In genomic region chr12:97452839-97453238, GRCh38 we compare ENCODE assay signal across 21 cellular contexts. TPM values are rescaled to one million over a fixed set of nuclear protein-coding genes. Genes with fewer than 3 reads are reported as not detected.
DNase-seq lines count a peak whose midpoint lies in the region; ATAC-seq lines count a peak whose summit lies in the region.
"Had no signal": no experiment of that assay in that cellular context is flagged by ENCODE, and none has a peak within 500 bp of the region (broad histone marks: within the 10 kb centered on the region; RNA-seq: fewer than 3 reads in every experiment).

No MANE protein-coding gene starts in this region.

- H2BK120ac ChIP-seq in mesenchymal stem cell (ENCODE audit: low read depth, low read length): no peak overlapping the region

- H3K79me1 ChIP-seq in mesenchymal stem cell (replicated peaks; ENCODE audit: low read length, poor library complexity, severe bottlenecking): no peaks in the 10 kb centered on the region

- no peak overlapping the region for H3K18ac ChIP-seq in mesenchymal stem cell (ENCODE audit: low read depth in 1 of 2, low read length in 2 of 2)

- H3K9me3 ChIP-seq in mesenchymal stem cell (ENCODE audit: control insufficient read depth, low read length): no peaks in the 10 kb centered on the region
- H3K9me3 ChIP-seq: left lung, pancreas, spleen had no signal

- no peak overlapping the region for H3K4me3 ChIP-seq in mesenchymal stem cell (ENCODE audit: insufficient read depth in 1 of 2, low read depth in 1 of 2, low read length in 2 of 2)
- H3K4me3 ChIP-seq: left lung, pancreas, spleen had no signal

- H3K27me3 Mint-ChIP-seq in activated naive CD8-positive, alpha-beta T cell treated with anti-CD3 and anti-CD28 coated beads, Interleukin-2, amount 50 U/mL, for 24 hours: peaks cover 4% of the 10 kb centered on the region
- H3K27me3 Mint-ChIP-seq: stimulated activated naive CD8-positive, alpha-beta T cell treated with anti-CD3 and anti-CD28 coated beads, Interleukin-15, amount 100 ng/mL, for 72 hours had no signal

- H3K4ac ChIP-seq in mesenchymal stem cell (ENCODE audit: low read depth in 1 of 2, low read length in 2 of 2): no peak overlapping the region

- no peak overlapping the region for H2BK12ac ChIP-seq in mesenchymal stem cell (ENCODE audit: low read length in 2 of 2)

- no peaks in the 10 kb centered on the region for H3K4me1 ChIP-seq in mesenchymal stem cell (ENCODE audit: control insufficient read depth, insufficient read depth, low read depth, low read length)
- H3K4me1 ChIP-seq: left lung, pancreas, spleen had no signal

- H2BK15ac ChIP-seq in mesenchymal stem cell (ENCODE audit: low read depth, poor library complexity, severe bottlenecking): no peak overlapping the region

- no peak for DNase-seq in sciatic nerve (ENCODE audit: low spot score)
- no peak for DNase-seq in stimulated activated CD4-positive, alpha-beta T cell treated with anti-CD3 and anti-CD28 coated beads, Interleukin-1b, Interleukin-23, amount 100 ng/mL, for 48 hours
- DNase-seq in mesenchymal stem cell: no peak
- DNase-seq in activated naive CD8-positive, alpha-beta T cell treated with anti-CD3 and anti-CD28 coated beads, Interleukin-2, amount 50 U/mL, for 24 hours: no peak
- DNase-seq: AML-193; amygdala; left lung; NCI-H146; NCI-H524; pancreas; spleen; stimulated activated naive CD8-positive, alpha-beta T cell treated with anti-CD3 and anti-CD28 coated beads, Interleukin-15, amount 100 ng/mL, for 72 hours had no signal

- no peaks in the 10 kb centered on the region for H3K36me3 ChIP-seq in mesenchymal stem cell (ENCODE audit: control insufficient read depth in 1 of 2, insufficient read depth in 2 of 2, low read depth in 1 of 2, low read length in 2 of 2)
- H3K36me3 ChIP-seq: left lung, pancreas, spleen had no signal

- H2AK5ac ChIP-seq in mesenchymal stem cell (ENCODE audit: low read length, severe bottlenecking): no peak overlapping the region

- ATAC-seq in GM18520 (IDR thresholded peaks at IDR 0.05; ENCODE audit: unreplicated experiment) (peak; percentile 31), GM21423 (IDR thresholded peaks at IDR 0.05; ENCODE audit: unreplicated experiment) (peak; percentile 60), HG02870 (IDR thresholded peaks at IDR 0.05; ENCODE audit: unreplicated experiment) (peak; percentile 60), HG03520 (IDR thresholded peaks at IDR 0.05; ENCODE audit: unreplicated experiment) (peak; percentile 60), sciatic nerve (no peak)
- ATAC-seq in activated naive CD8-positive, alpha-beta T cell treated with anti-CD3 and anti-CD28 coated beads, Interleukin-2, amount 50 U/mL, for 24 hours: no peak
- ATAC-seq: left lung; Panc1; pancreas; stimulated activated naive CD8-positive, alpha-beta T cell treated with anti-CD3 and anti-CD28 coated beads, Interleukin-15, amount 100 ng/mL, for 72 hours had no signal

- no peak overlapping the region for H4K91ac ChIP-seq in mesenchymal stem cell (ENCODE audit: low read length)

- H3K9me3 Mint-ChIP-seq in activated naive CD8-positive, alpha-beta T cell treated with anti-CD3 and anti-CD28 coated beads, Interleukin-2, amount 50 U/mL, for 24 hours: peaks cover 13% of the 10 kb centered on the region

- no peak overlapping the region for H3K14ac ChIP-seq in mesenchymal stem cell (ENCODE audit: low read length in 2 of 2)

- no peaks in the 10 kb centered on the region for H3K36me3 Mint-ChIP-seq in activated naive CD8-positive, alpha-beta T cell treated with anti-CD3 and anti-CD28 coated beads, Interleukin-2, amount 50 U/mL, for 24 hours (ENCODE audit: low read depth)

- no peak overlapping the region for H3K4me3 Mint-ChIP-seq in activated naive CD8-positive, alpha-beta T cell treated with anti-CD3 and anti-CD28 coated beads, Interleukin-2, amount 50 U/mL, for 24 hours
- H3K4me3 Mint-ChIP-seq: stimulated activated naive CD8-positive, alpha-beta T cell treated with anti-CD3 and anti-CD28 coated beads, Interleukin-15, amount 100 ng/mL, for 72 hours had no signal

- no peak overlapping the region for H3K4me2 ChIP-seq in mesenchymal stem cell (ENCODE audit: low read length, poor library complexity, severe bottlenecking)

- H3K23ac ChIP-seq in mesenchymal stem cell (ENCODE audit: low read length in 2 of 2): no peak overlapping the region

- no peak overlapping the region for H3K27ac Mint-ChIP-seq in activated naive CD8-positive, alpha-beta T cell treated with anti-CD3 and anti-CD28 coated beads, Interleukin-2, amount 50 U/mL, for 24 hours
- H3K27ac Mint-ChIP-seq: stimulated activated naive CD8-positive, alpha-beta T cell treated with anti-CD3 and anti-CD28 coated beads, Interleukin-15, amount 100 ng/mL, for 72 hours had no signal

- H3K9ac ChIP-seq in mesenchymal stem cell (ENCODE audit: low read length): no peak overlapping the region

- no peak overlapping the region for H3K27ac ChIP-seq in mesenchymal stem cell (ENCODE audit: low read length, poor library complexity, severe bottlenecking)
- H3K27ac ChIP-seq: left lung, pancreas, spleen, VCaP had no signal

- intact Hi-C loops in sciatic nerve (cut with DNase I): no loop called here

- H4K8ac ChIP-seq in mesenchymal stem cell (ENCODE audit: low read length): no peak overlapping the region

- no peak overlapping the region for H2BK5ac ChIP-seq in mesenchymal stem cell (ENCODE audit: low read depth, low read length, poor library complexity, severe bottlenecking)

- no peaks in the 10 kb centered on the region for H3K27me3 ChIP-seq in mesenchymal stem cell (ENCODE audit: control insufficient read depth in 1 of 2, insufficient read depth in 1 of 2, low read length in 2 of 2)
- H3K27me3 ChIP-seq: left lung, pancreas, spleen had no signal

- H3K4me1 Mint-ChIP-seq in activated naive CD8-positive, alpha-beta T cell treated with anti-CD3 and anti-CD28 coated beads, Interleukin-2, amount 50 U/mL, for 24 hours: no peaks in the 10 kb centered on the region
- H3K4me1 Mint-ChIP-seq: stimulated activated naive CD8-positive, alpha-beta T cell treated with anti-CD3 and anti-CD28 coated beads, Interleukin-15, amount 100 ng/mL, for 72 hours had no signal

- H2AFZ ChIP-seq in mesenchymal stem cell (ENCODE audit: low read depth, low read length): no peak overlapping the region

RNA-seq across cellular contexts. Expression of gene RMST, which starts 9.8 kb away (rescaled TPM):
- total RNA-seq in sciatic nerve: 1.6 TPM
- polyA plus RNA-seq in mesenchymal stem cell (2013, experiment 1 of 2): not detected
- polyA plus RNA-seq in mesenchymal stem cell (2013, experiment 2 of 2): not detected
- total RNA-seq: endothelial cell of umbilical vein, HT-29, LHCN-M2 had no signal
- polyA plus RNA-seq: endothelial cell of umbilical vein, spleen had no signal

Comparison
In these comparisons a context has a peak if more than half of its experiments do, and no peak if none do; other contexts are left out.
1. ATAC-seq: peak in GM18520 (single experiment), GM21423 (single experiment), HG02870 (single experiment) and HG03520 (single experiment); none in sciatic nerve (single experiment) and activated naive CD8-positive, alpha-beta T cell treated with anti-CD3 and anti-CD28 coated beads, Interleukin-2, amount 50 U/mL, for 24 hours (single experiment).